21 cellular contexts compared by ENCODE assay signal in genomic region chr11:83014951-83015350, GRCh38. TPM values are rescaled to one million over a fixed set of nuclear protein-coding genes. Genes with fewer than 3 reads are reported as not detected.
DNase-seq lines count a peak whose midpoint lies in the region; ATAC-seq and TF ChIP-seq lines count a peak whose summit lies in the region.
"Had no signal": no experiment of that assay in that cellular context is flagged by ENCODE, and none has a peak within 500 bp of the region (broad histone marks: within the 10 kb centered on the region; RNA-seq: fewer than 3 reads in every experiment).

No MANE protein-coding gene starts in this region.

- peaks cover 9% of the 10 kb centered on the region; the same call in 1 of the 2 replicates for H3F3A ChIP-seq in SU-DHL-6 (ENCODE audit: insufficient read depth)

- no peaks in the 10 kb centered on the region for H3K36me3 Mint-ChIP-seq in activated CD4-positive, alpha-beta T cell treated with anti-CD3 and anti-CD28 coated beads, Interleukin-2, amount 10 ng/mL, durations not matched to agents 24 days and 14 days (ENCODE audit: low read depth)
- peaks cover 3% of the 10 kb centered on the region for H3K36me3 Mint-ChIP-seq in activated CD4-positive, alpha-beta T cell treated with anti-CD3 and anti-CD28 coated beads for 36 hours (ENCODE audit: low read depth)
- H3K36me3 Mint-ChIP-seq in naive B cell = peaks cover 21 to 24% of the 10 kb centered on the region in 2 donors

- POLR2A ChIA-PET in activated CD4-positive, alpha-beta T cell treated with anti-CD3 and anti-CD28 coated beads for 36 hours (lab: Charles Lee) = no interaction called here

- no peak for ATAC-seq in activated CD4-positive, alpha-beta T cell treated with anti-CD3 and anti-CD28 coated beads for 36 hours
- ATAC-seq in naive B cell (ENCODE audit: low read depth in 2 of 2) (no peak), left lobe of liver (no peak), HG02623 (IDR thresholded peaks at IDR 0.05; ENCODE audit: unreplicated experiment) (no peak)
- ATAC-seq: GM12878, HCT116 had no signal

- peak overlapping the region; percentile 18 for H3K27ac Mint-ChIP-seq in activated CD4-positive, alpha-beta T cell treated with anti-CD3 and anti-CD28 coated beads, Interleukin-2, amount 10 ng/mL, durations not matched to agents 24 days and 14 days
- no peak overlapping the region for H3K27ac Mint-ChIP-seq in activated CD4-positive, alpha-beta T cell treated with anti-CD3 and anti-CD28 coated beads for 36 hours
- H3K27ac Mint-ChIP-seq in naive B cell = peak overlapping the region; percentile 67 to 95 (median 90)

- H4K20me1 ChIP-seq in SU-DHL-6 (ENCODE audit: low read depth, low read length) = peaks cover 2% of the 10 kb centered on the region; the same call in 1 of the 2 replicates

- H3K27me3 ChIP-seq in SU-DHL-6 (ENCODE audit: low read length) = no peaks in the 10 kb centered on the region

- H3K4me2 ChIP-seq in SU-DHL-6 (ENCODE audit: low read depth, low read length, poor library complexity, severe bottlenecking) = no peak overlapping the region

- H3K9me3 Mint-ChIP-seq in activated CD4-positive, alpha-beta T cell treated with anti-CD3 and anti-CD28 coated beads, Interleukin-2, amount 10 ng/mL, durations not matched to agents 24 days and 14 days = peaks cover 5% of the 10 kb centered on the region
- H3K9me3 Mint-ChIP-seq in activated CD4-positive, alpha-beta T cell treated with anti-CD3 and anti-CD28 coated beads for 36 hours (ENCODE audit: low read depth) = no peaks in the 10 kb centered on the region
- H3K9me3 Mint-ChIP-seq in naive B cell = peaks cover 0 to 15% (median 0%) of the 10 kb centered on the region in 7 donors

- H3K36me3 ChIP-seq in SU-DHL-6 (ENCODE audit: low read length) = no peaks in the 10 kb centered on the region

- CTCF ChIA-PET in activated CD4-positive, alpha-beta T cell treated with anti-CD3 and anti-CD28 coated beads for 36 hours (lab: Charles Lee) = no interaction called here

- H3K9me3 ChIP-seq in SU-DHL-6 (ENCODE audit: insufficient read depth, low read length) = no peaks in the 10 kb centered on the region
- H3K9me3 ChIP-seq: Caco-2 had no signal

- TF ChIP-seq CTCF in SU-DHL-6 (IDR thresholded peaks at IDR 0.05; ENCODE audit: insufficient read depth, low read length, poor library complexity, severe bottlenecking) = no peak

- H3K9me2 ChIP-seq in SU-DHL-6 (replicated peaks; ENCODE audit: insufficient read depth, low read length) = no peaks in the 10 kb centered on the region

- H3K4me3 Mint-ChIP-seq in activated CD4-positive, alpha-beta T cell treated with anti-CD3 and anti-CD28 coated beads, Interleukin-2, amount 10 ng/mL, durations not matched to agents 24 days and 14 days = no peak overlapping the region
- no peak overlapping the region for H3K4me3 Mint-ChIP-seq in activated CD4-positive, alpha-beta T cell treated with anti-CD3 and anti-CD28 coated beads for 36 hours
- H3K4me3 Mint-ChIP-seq in naive B cell = peak overlapping the region in 6 of 8 donors; percentile 33 to 83 (median 64)

- DNase-seq in activated CD4-positive, alpha-beta T cell treated with anti-CD3 and anti-CD28 coated beads, Interleukin-2, amount 10 ng/mL, durations not matched to agents 24 days and 14 days = no peak
- no peak for DNase-seq in activated CD4-positive, alpha-beta T cell treated with anti-CD3 and anti-CD28 coated beads for 36 hours
- DNase-seq in naive B cell (no peak), left lobe of liver (ENCODE audit: low spot score) (no peak), NCI-H526 (lab: John Stamatoyannopoulos, UW) (no peak), posterior cingulate gyrus (no peak)
- DNase-seq: AML-193, Caco-2, GM23248, KBM-7, MV-4-11, NCI-H1417, NCI-H187, NCI-H2107, NCI-H510A, NCI-H774 had no signal

- H3K4me3 ChIP-seq in SU-DHL-6 (ENCODE audit: insufficient read depth, low read length, poor library complexity, severe bottlenecking) = no peak overlapping the region
- H3K4me3 ChIP-seq: GM12878, GM23248 had no signal

- no peaks in the 10 kb centered on the region for H3K27me3 Mint-ChIP-seq in activated CD4-positive, alpha-beta T cell treated with anti-CD3 and anti-CD28 coated beads, Interleukin-2, amount 10 ng/mL, durations not matched to agents 24 days and 14 days
- no peaks in the 10 kb centered on the region for H3K27me3 Mint-ChIP-seq in activated CD4-positive, alpha-beta T cell treated with anti-CD3 and anti-CD28 coated beads for 36 hours
- H3K27me3 Mint-ChIP-seq in naive B cell = no peaks in the 10 kb centered on the region

- H2AFZ ChIP-seq in SU-DHL-6 (ENCODE audit: low read depth, low read length, severe bottlenecking) = no peak overlapping the region
- H2AFZ ChIP-seq: GM23248 had no signal

- intact Hi-C loops in activated CD4-positive, alpha-beta T cell treated with anti-CD3 and anti-CD28 coated beads, Interleukin-2, amount 10 ng/mL, durations not matched to agents 24 days and 14 days (cut with micrococcal nuclease) = no loop called here
- intact Hi-C loops in activated CD4-positive, alpha-beta T cell treated with anti-CD3 and anti-CD28 coated beads for 36 hours (cut with DNase I, micrococcal nuclease) = no loop called here
- intact Hi-C loops in posterior cingulate gyrus (cut with DNase I) = no loop called here

- H3K9ac ChIP-seq in SU-DHL-6 (ENCODE audit: low read length) = no peak overlapping the region
- H3K9ac ChIP-seq: GM23248 had no signal

- peaks cover 99% of the 10 kb centered on the region for H3K79me2 ChIP-seq in SU-DHL-6 (ENCODE audit: insufficient read depth, low read length)

- peaks cover 10% of the 10 kb centered on the region for H3K4me1 Mint-ChIP-seq in activated CD4-positive, alpha-beta T cell treated with anti-CD3 and anti-CD28 coated beads, Interleukin-2, amount 10 ng/mL, durations not matched to agents 24 days and 14 days
- H3K4me1 Mint-ChIP-seq in activated CD4-positive, alpha-beta T cell treated with anti-CD3 and anti-CD28 coated beads for 36 hours = peaks cover 19% of the 10 kb centered on the region
- peaks cover 62 to 93% (median 84%) of the 10 kb centered on the region in 3 donors for H3K4me1 Mint-ChIP-seq in naive B cell

- H3K27ac ChIP-seq in SU-DHL-6 (ENCODE audit: low read depth, low read length) = peak overlapping the region; percentile 6; the same call in 1 of the 2 replicates
- H3K27ac ChIP-seq: 22Rv1, GM23248 had no signal

RNA-seq across cellular contexts. Expression of gene RAB30, which starts 56.7 kb away (rescaled TPM):
- total RNA-seq in activated CD4-positive, alpha-beta T cell treated with anti-CD3 and anti-CD28 coated beads, Interleukin-2, amount 10 ng/mL, durations not matched to agents 24 days and 14 days = 13.6 and 15.4 TPM in 2 replicates
- 10 to 100 TPM; 11.4 to 13.2 TPM for total RNA-seq in activated CD4-positive, alpha-beta T cell treated with anti-CD3 and anti-CD28 coated beads for 36 hours
- 100 to 1,000 TPM; 108 to 156 (median 142) TPM for polyA plus RNA-seq in naive B cell (ENCODE audit: low read depth in 6 of 6)
- total RNA-seq in left lobe of liver = 8.8 TPM

Comparison
In these comparisons a context has a peak if more than half of its experiments do, and no peak if none do; other contexts are left out.
1. H3K4me3 Mint-ChIP-seq: peak in naive B cell (6 of 8); none in activated CD4-positive, alpha-beta T cell treated with anti-CD3 and anti-CD28 coated beads, Interleukin-2, amount 10 ng/mL, durations not matched to agents 24 days and 14 days (single experiment) and activated CD4-positive, alpha-beta T cell treated with anti-CD3 and anti-CD28 coated beads for 36 hours (single experiment).